Comparison of ENCODE assay signal across 8 cellular contexts in the genomic region with DNA sequence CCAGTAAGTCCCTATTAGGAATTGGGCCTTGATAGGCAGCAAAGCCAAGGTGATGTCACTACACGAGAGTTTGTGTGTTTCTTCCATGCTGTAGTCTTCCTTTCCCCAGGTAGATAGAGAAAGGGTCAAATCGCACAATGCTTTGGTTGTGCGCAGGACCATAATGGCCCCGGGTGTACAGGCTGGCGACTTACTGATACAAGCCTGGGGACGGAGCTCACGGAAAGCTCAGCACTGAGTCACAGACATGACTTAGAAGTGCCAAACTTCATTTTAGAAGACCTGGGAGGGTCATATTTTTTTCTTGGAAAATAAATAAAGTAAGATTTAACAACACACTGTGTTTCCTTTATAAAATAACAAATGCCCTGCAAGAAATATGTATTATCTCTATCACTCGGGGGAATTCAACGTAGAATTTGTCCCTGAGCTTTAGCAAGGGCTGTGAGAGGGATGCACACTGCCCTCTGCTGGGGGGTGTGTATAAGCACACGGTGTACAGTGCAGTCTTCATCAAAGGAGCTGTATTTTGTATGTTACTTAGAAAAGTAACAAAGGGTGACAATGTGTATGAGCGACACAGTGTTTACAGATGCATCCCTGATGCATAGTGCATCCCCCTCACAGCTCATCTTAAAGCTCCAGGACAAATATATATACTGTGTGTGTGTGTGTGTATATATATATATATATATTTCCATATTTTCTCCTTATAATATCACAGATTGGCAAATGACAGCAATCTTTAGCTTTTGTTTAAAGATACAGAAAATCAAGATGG.
DNase-seq lines count a peak whose midpoint lies in the region; ATAC-seq and TF ChIP-seq lines count a peak whose summit lies in the region.

No MANE protein-coding gene starts in this region.

- H3K27me3 Mint-ChIP-seq in CD14-positive monocyte (ENCODE audit: low read depth in 3 of 3) (peaks cover 0 to 5% (median 3%) of the 10 kb centered on the region in 3 donors), endothelial cell (ENCODE audit: unreplicated experiment) (peaks cover 3% of the 10 kb centered on the region)
- H3K27me3 Mint-ChIP-seq in naive thymus-derived CD4-positive, alpha-beta T cell: peaks cover 5 to 22% (median 10%) of the 10 kb centered on the region in 5 donors

- intact Hi-C loops in CD14-positive monocyte (cut with micrococcal nuclease): loop anchor here in 1 of 2 donors (10.0 kb wide), 1 partner anchor 82 kb away; no protein-coding TSS in a partner anchor
- intact Hi-C loops in naive thymus-derived CD4-positive, alpha-beta T cell (cut with micrococcal nuclease): loop anchor here (1.0 to 10.0 kb wide), 5 partner anchors 257 to 1100 kb away; no protein-coding TSS in a partner anchor

- H3K36me3 Mint-ChIP-seq in CD14-positive monocyte: no peaks in the 10 kb centered on the region
- no peaks in the 10 kb centered on the region for H3K36me3 Mint-ChIP-seq in endothelial cell (ENCODE audit: low read depth, unreplicated experiment)
- H3K36me3 Mint-ChIP-seq in naive thymus-derived CD4-positive, alpha-beta T cell: no peaks in the 10 kb centered on the region

- no peak overlapping the region for H3K27ac ChIP-seq in naive thymus-derived CD4-positive, alpha-beta T cell (ENCODE audit: low read depth, low read length)
- no peak overlapping the region for H3K27ac ChIP-seq in substantia nigra (ENCODE audit: low read depth, low read length, poor library complexity, severe bottlenecking)

- CTCF ChIA-PET in naive thymus-derived CD4-positive, alpha-beta T cell (lab: Charles Lee): interaction anchor here (0.5 to 1.3 kb wide), 3 partner anchors 11 to 293 kb away, joined by 3 to 8 read pairs (median 5); no protein-coding TSS in a partner anchor

- POLR2A ChIA-PET in naive thymus-derived CD4-positive, alpha-beta T cell (lab: Charles Lee): no interaction called here

- no peaks in the 10 kb centered on the region for H3K4me1 Mint-ChIP-seq in CD14-positive monocyte
- H3K4me1 Mint-ChIP-seq in endothelial cell (ENCODE audit: unreplicated experiment): no peaks in the 10 kb centered on the region
- no peaks in the 10 kb centered on the region for H3K4me1 Mint-ChIP-seq in naive thymus-derived CD4-positive, alpha-beta T cell

- no peak overlapping the region for H3K4me3 ChIP-seq in naive thymus-derived CD4-positive, alpha-beta T cell (ENCODE audit: low read length)

- ATAC-seq in GM18870 (IDR thresholded peaks at IDR 0.05; ENCODE audit: unreplicated experiment): peak; percentile 74
- peak; percentile 73 for ATAC-seq in HG03064 (IDR thresholded peaks at IDR 0.05; ENCODE audit: low read depth, unreplicated experiment)
- ATAC-seq in naive thymus-derived CD4-positive, alpha-beta T cell: peak; percentile 83

- H3K9me3 Mint-ChIP-seq in CD14-positive monocyte: no peaks in the 10 kb centered on the region
- no peaks in the 10 kb centered on the region for H3K9me3 Mint-ChIP-seq in endothelial cell (ENCODE audit: unreplicated experiment)
- no peaks in the 10 kb centered on the region for H3K9me3 Mint-ChIP-seq in naive thymus-derived CD4-positive, alpha-beta T cell

- TF ChIP-seq CTCF in CD14-positive monocyte (IDR thresholded peaks at IDR 0.05) (peak; percentile 78), endothelial cell (IDR thresholded peaks at IDR 0.05; ENCODE audit: unreplicated experiment) (peak; percentile 83)

- no peak for DNase-seq in CD14-positive monocyte (ENCODE audit: low spot score)
- DNase-seq in NCI-H2196 treated with DMSO at 0.1 percent for 48 hours (lab: John Stamatoyannopoulos, UW; ENCODE audit: unreplicated experiment): peak; percentile 4
- DNase-seq in activated CD4-positive, alpha-beta T cell treated with anti-CD3 and anti-CD28 coated beads, Interleukin-2, amount 50 U/mL, for 4 hours: peak; percentile 23 to 24
- peak; percentile 81 for DNase-seq in endothelial cell (ENCODE audit: low spot score)
- peak in 8 of 9 donors; percentile 8 to 55 (median 28) for DNase-seq in naive thymus-derived CD4-positive, alpha-beta T cell
- peak in 39 of 49 donors; percentile 1 to 69 (median 29) for DNase-seq in substantia nigra (lab: John Stamatoyannopoulos, UW)

- H3K4me1 ChIP-seq in naive thymus-derived CD4-positive, alpha-beta T cell (ENCODE audit: control insufficient read depth in 2 of 2, insufficient read depth in 2 of 2, low read length in 2 of 2): no peaks in the 10 kb centered on the region

- H3K4me3 Mint-ChIP-seq in CD14-positive monocyte: no peak overlapping the region
- no peak overlapping the region for H3K4me3 Mint-ChIP-seq in endothelial cell (ENCODE audit: unreplicated experiment)
- no peak overlapping the region for H3K4me3 Mint-ChIP-seq in naive thymus-derived CD4-positive, alpha-beta T cell

- no peaks in the 10 kb centered on the region for H3K9me3 ChIP-seq in naive thymus-derived CD4-positive, alpha-beta T cell (ENCODE audit: control insufficient read depth in 2 of 3, low read length in 3 of 3)

- H3K27ac Mint-ChIP-seq in CD14-positive monocyte (no peak overlapping the region), endothelial cell (ENCODE audit: unreplicated experiment) (no peak overlapping the region)
- H3K27ac Mint-ChIP-seq in naive thymus-derived CD4-positive, alpha-beta T cell: no peak overlapping the region

- H3K36me3 ChIP-seq in naive thymus-derived CD4-positive, alpha-beta T cell (ENCODE audit: control insufficient read depth in 2 of 3, insufficient read depth in 3 of 3, low read length in 3 of 3): no peaks in the 10 kb centered on the region

- no peaks in the 10 kb centered on the region for H3K27me3 ChIP-seq in naive thymus-derived CD4-positive, alpha-beta T cell (ENCODE audit: control insufficient read depth in 2 of 2, insufficient read depth in 2 of 2, low read length in 2 of 2)
